In genomic region chr18:11669271-11669947, GRCh38 we compare ENCODE assay signal across 26 cellular contexts. TPM values are rescaled to one million over a fixed set of nuclear protein-coding genes. Genes with fewer than 3 reads are reported as not detected.
A peak's percentile ranks its signal among the peaks of the same experiment; 100 is the strongest.
DNase-seq lines count a peak whose midpoint lies in the region; ATAC-seq and TF ChIP-seq lines count a peak whose summit lies in the region.
"Had no signal": no experiment of that assay in that cellular context is flagged by ENCODE, and none has a peak within 500 bp of the region (broad histone marks: within the 10 kb centered on the region; RNA-seq: fewer than 3 reads in every experiment).

No MANE protein-coding gene starts in this region.

- H3K27ac ChIP-seq in prostate gland (peak overlapping the region in 1 of 2 donors; percentile 53), Karpas-422 (ENCODE audit: low read length) (no peak overlapping the region)
- H3K27ac ChIP-seq: gastrocnemius medialis, HL-60, right atrium auricular region had no signal

- no peak overlapping the region for H3K4me3 ChIP-seq in prostate gland
- H3K4me3 ChIP-seq in Karpas-422 (ENCODE audit: low read length) = no peak overlapping the region
- H3K4me3 ChIP-seq: gastrocnemius medialis, right atrium auricular region, tibial artery had no signal

- POLR2A ChIA-PET in MCF 10A (lab: Yijun Ruan, JAX) = interaction anchor here (0.6 to 1.4 kb wide), 7 partner anchors 11 to 187 kb away, joined by 3 to 4 read pairs (median 3); no protein-coding TSS in a partner anchor

- H3K27me3 ChIP-seq in prostate gland (replicated peaks; ENCODE audit: insufficient read depth) (peaks cover 6% of the 10 kb centered on the region), Karpas-422 (ENCODE audit: low read length) (no peaks in the 10 kb centered on the region)
- H3K27me3 ChIP-seq: right atrium auricular region had no signal

- no peak for TF ChIP-seq POLR2A in prostate gland (IDR thresholded peaks at IDR 0.05)

- no peak overlapping the region for H3K4me2 ChIP-seq in Karpas-422 (ENCODE audit: low read depth, low read length, poor library complexity, severe bottlenecking)

- H3K9me3 ChIP-seq in prostate gland = no peaks in the 10 kb centered on the region
- no peaks in the 10 kb centered on the region for H3K9me3 ChIP-seq in Karpas-422 (ENCODE audit: low read length)
- H3K9me3 ChIP-seq: gastrocnemius medialis, right atrium auricular region, tibial artery had no signal

- WGBS in prostate gland = 52% methylated on average over 14 of the region's 14 CpGs

- H2AFZ ChIP-seq in Karpas-422 (ENCODE audit: low read length) = no peak overlapping the region

- H3K4me3 Mint-ChIP-seq in MCF 10A (ENCODE audit: unreplicated experiment) = peak overlapping the region; percentile 2
- H3K4me3 Mint-ChIP-seq in glutamatergic neuron (ENCODE audit: unreplicated experiment) = peak overlapping the region; percentile 8
- H3K4me3 Mint-ChIP-seq in activated T-helper 2 cell treated with anti-CD3 and anti-CD28 coated beads, Interferon-gamma antibody, Interleukin-2, Interleukin-4, amounts not matched to agents 10 μg/mL and 5 μg/mL and 100 μg/mL, durations not matched to agents 14 hours and 24 hours and 36 hours (ENCODE audit: low read depth) = no peak overlapping the region
- H3K4me3 Mint-ChIP-seq: activated CD8-positive, alpha-beta T cell treated with anti-CD3 and anti-CD28 coated beads for 36 hours; activated naive CD4-positive, alpha-beta T cell treated with anti-CD3 and anti-CD28 coated beads, Interleukin-2, amount 10 ng/mL, durations not matched to agents 7 days and 5 days; activated T-cell treated with anti-CD3 and anti-CD28 coated beads, Interleukin-2, amount 50 U/mL, for 24 hours; CD8-positive, alpha-beta T cell; HFFc6; stimulated activated naive CD8-positive, alpha-beta T cell treated with anti-CD3 and anti-CD28 coated beads, Interleukin-15, Interleukin-2, amounts not matched to agents 100 ng/mL and 50 ng/mL, for 24 hours had no signal

- H3K36me3 Mint-ChIP-seq in MCF 10A (ENCODE audit: insufficient read depth, unreplicated experiment) (no peaks in the 10 kb centered on the region), glutamatergic neuron (ENCODE audit: unreplicated experiment) (no peaks in the 10 kb centered on the region)
- H3K36me3 Mint-ChIP-seq in activated T-helper 2 cell treated with anti-CD3 and anti-CD28 coated beads, Interferon-gamma antibody, Interleukin-2, Interleukin-4, amounts not matched to agents 10 μg/mL and 5 μg/mL and 100 μg/mL, durations not matched to agents 14 hours and 24 hours and 36 hours (ENCODE audit: low read depth) = no peaks in the 10 kb centered on the region
- H3K36me3 Mint-ChIP-seq: activated naive CD4-positive, alpha-beta T cell treated with anti-CD3 and anti-CD28 coated beads, Interleukin-2, amount 10 ng/mL, durations not matched to agents 7 days and 5 days; CD8-positive, alpha-beta T cell had no signal

- no peaks in the 10 kb centered on the region for H4K20me1 ChIP-seq in Karpas-422 (ENCODE audit: insufficient read depth, low read depth, low read length)

- no peak overlapping the region for H3K27ac Mint-ChIP-seq in MCF 10A (ENCODE audit: low read depth, unreplicated experiment)
- peak overlapping the region; percentile 54 for H3K27ac Mint-ChIP-seq in glutamatergic neuron (ENCODE audit: unreplicated experiment)
- no peak overlapping the region for H3K27ac Mint-ChIP-seq in activated T-helper 2 cell treated with anti-CD3 and anti-CD28 coated beads, Interferon-gamma antibody, Interleukin-2, Interleukin-4, amounts not matched to agents 10 μg/mL and 5 μg/mL and 100 μg/mL, durations not matched to agents 14 hours and 24 hours and 36 hours
- H3K27ac Mint-ChIP-seq: activated CD8-positive, alpha-beta T cell treated with anti-CD3 and anti-CD28 coated beads for 36 hours; activated naive CD4-positive, alpha-beta T cell treated with anti-CD3 and anti-CD28 coated beads, Interleukin-2, amount 10 ng/mL, durations not matched to agents 7 days and 5 days; activated T-cell treated with anti-CD3 and anti-CD28 coated beads, Interleukin-2, amount 50 U/mL, for 24 hours; CD8-positive, alpha-beta T cell; HFFc6; stimulated activated naive CD8-positive, alpha-beta T cell treated with anti-CD3 and anti-CD28 coated beads, Interleukin-15, Interleukin-2, amounts not matched to agents 100 ng/mL and 50 ng/mL, for 24 hours had no signal

- CTCF ChIA-PET in MCF 10A (lab: Yijun Ruan, JAX) = interaction anchor here (0.8 to 3.1 kb wide), 5 partner anchors 14 to 64 kb away, joined by 5 to 12 read pairs (median 8); no protein-coding TSS in a partner anchor

- no peaks in the 10 kb centered on the region for H3K9me3 Mint-ChIP-seq in MCF 10A (ENCODE audit: unreplicated experiment)
- H3K9me3 Mint-ChIP-seq in glutamatergic neuron (ENCODE audit: unreplicated experiment) = peaks cover 1% of the 10 kb centered on the region
- no peaks in the 10 kb centered on the region for H3K9me3 Mint-ChIP-seq in activated T-helper 2 cell treated with anti-CD3 and anti-CD28 coated beads, Interferon-gamma antibody, Interleukin-2, Interleukin-4, amounts not matched to agents 10 μg/mL and 5 μg/mL and 100 μg/mL, durations not matched to agents 14 hours and 24 hours and 36 hours
- H3K9me3 Mint-ChIP-seq: activated CD8-positive, alpha-beta T cell treated with anti-CD3 and anti-CD28 coated beads for 36 hours; activated naive CD4-positive, alpha-beta T cell treated with anti-CD3 and anti-CD28 coated beads, Interleukin-2, amount 10 ng/mL, durations not matched to agents 7 days and 5 days; activated T-cell treated with anti-CD3 and anti-CD28 coated beads, Interleukin-2, amount 50 U/mL, for 24 hours; CD8-positive, alpha-beta T cell; HFFc6; stimulated activated naive CD8-positive, alpha-beta T cell treated with anti-CD3 and anti-CD28 coated beads, Interleukin-15, Interleukin-2, amounts not matched to agents 100 ng/mL and 50 ng/mL, for 24 hours had no signal

- H3K4me1 ChIP-seq in prostate gland (replicated peaks) = no peaks in the 10 kb centered on the region
- H3K4me1 ChIP-seq in Karpas-422 (ENCODE audit: low read length) = no peaks in the 10 kb centered on the region
- H3K4me1 ChIP-seq: gastrocnemius medialis, right atrium auricular region had no signal

- H3K27me3 Mint-ChIP-seq in MCF 10A (ENCODE audit: insufficient read depth, unreplicated experiment) (no peaks in the 10 kb centered on the region), glutamatergic neuron (ENCODE audit: unreplicated experiment) (no peaks in the 10 kb centered on the region)
- peaks cover 2% of the 10 kb centered on the region for H3K27me3 Mint-ChIP-seq in activated T-helper 2 cell treated with anti-CD3 and anti-CD28 coated beads, Interferon-gamma antibody, Interleukin-2, Interleukin-4, amounts not matched to agents 10 μg/mL and 5 μg/mL and 100 μg/mL, durations not matched to agents 14 hours and 24 hours and 36 hours (ENCODE audit: low read depth)
- H3K27me3 Mint-ChIP-seq: activated CD8-positive, alpha-beta T cell treated with anti-CD3 and anti-CD28 coated beads for 36 hours had no signal

- peak; percentile 51 for DNase-seq in NCI-H2196 (lab: John Stamatoyannopoulos, UW; ENCODE audit: unreplicated experiment)
- DNase-seq in MCF 10A (ENCODE audit: unreplicated experiment) = peak; percentile 85
- DNase-seq in glutamatergic neuron = no peak
- DNase-seq in prostate gland (ENCODE audit: low spot score) = peak; percentile 75
- DNase-seq in activated T-helper 2 cell treated with anti-CD3 and anti-CD28 coated beads, Interferon-gamma antibody, Interleukin-2, Interleukin-4, amounts not matched to agents 10 μg/mL and 5 μg/mL and 100 μg/mL, durations not matched to agents 14 hours and 24 hours and 36 hours (ENCODE audit: low spot score) = no peak
- DNase-seq in Karpas-422 = no peak
- DNase-seq: activated CD8-positive, alpha-beta T cell treated with anti-CD3 and anti-CD28 coated beads for 36 hours; activated naive CD4-positive, alpha-beta T cell treated with anti-CD3 and anti-CD28 coated beads, Interleukin-2, amount 10 ng/mL, durations not matched to agents 7 days and 5 days; activated T-cell treated with anti-CD3 and anti-CD28 coated beads, Interleukin-2, amount 50 U/mL, for 24 hours; caudate nucleus; CD8-positive, alpha-beta T cell; DMS53; gastrocnemius medialis; HFFc6; hypothalamus; NCI-H1417 treated with DMSO at 0.1 percent for 48 hours; NCI-H748 treated with DMSO at 0.1 percent for 48 hours; OCI-M1; stimulated activated CD4-positive, alpha-beta T cell treated with anti-CD3 and anti-CD28 coated beads, Interleukin-12 subunit alpha, Interleukin-12 subunit beta, amount 100 ng/mL, for 4 hours; stimulated activated CD4-positive, alpha-beta T cell treated with anti-CD3 and anti-CD28 coated beads, Interleukin-4, amount 100 ng/mL, for 4 hours had no signal

- no peaks in the 10 kb centered on the region for H3K79me2 ChIP-seq in Karpas-422 (ENCODE audit: low read length)

- H3K36me3 ChIP-seq in prostate gland (no peaks in the 10 kb centered on the region), Karpas-422 (ENCODE audit: insufficient read depth, low read length) (no peaks in the 10 kb centered on the region)
- H3K36me3 ChIP-seq: gastrocnemius medialis, right atrium auricular region, tibial artery had no signal

- intact Hi-C loops in MCF 10A (cut with micrococcal nuclease) (no loop called here), prostate gland (cut with DNase I) (no loop called here)
- intact Hi-C loops in activated T-helper 2 cell treated with anti-CD3 and anti-CD28 coated beads, Interferon-gamma antibody, Interleukin-2, Interleukin-4, amounts not matched to agents 10 μg/mL and 5 μg/mL and 100 μg/mL, durations not matched to agents 14 hours and 24 hours and 36 hours (cut with micrococcal nuclease) = no loop called here

- H3K9me2 ChIP-seq in Karpas-422 (replicated peaks; ENCODE audit: insufficient read depth, low read length) = no peaks in the 10 kb centered on the region

- H3K4me1 Mint-ChIP-seq in MCF 10A (ENCODE audit: insufficient read depth, unreplicated experiment) = peaks cover 28% of the 10 kb centered on the region
- peaks cover 37% of the 10 kb centered on the region for H3K4me1 Mint-ChIP-seq in glutamatergic neuron (ENCODE audit: low read depth, unreplicated experiment)
- no peaks in the 10 kb centered on the region for H3K4me1 Mint-ChIP-seq in activated T-helper 2 cell treated with anti-CD3 and anti-CD28 coated beads, Interferon-gamma antibody, Interleukin-2, Interleukin-4, amounts not matched to agents 10 μg/mL and 5 μg/mL and 100 μg/mL, durations not matched to agents 14 hours and 24 hours and 36 hours (ENCODE audit: low read depth)
- H3K4me1 Mint-ChIP-seq: activated naive CD4-positive, alpha-beta T cell treated with anti-CD3 and anti-CD28 coated beads, Interleukin-2, amount 10 ng/mL, durations not matched to agents 7 days and 5 days had no signal

- TF ChIP-seq CTCF in MCF 10A (IDR thresholded peaks at IDR 0.05; ENCODE audit: unreplicated experiment) = no peak
- no peak for TF ChIP-seq CTCF in glutamatergic neuron (IDR thresholded peaks at IDR 0.05; ENCODE audit: partially characterized antibody, unreplicated experiment)
- no peak for TF ChIP-seq CTCF in prostate gland (IDR thresholded peaks at IDR 0.05)

- ATAC-seq in activated CD4-positive, CD25-positive, alpha-beta regulatory T cell treated with anti-CD3 and anti-CD28 coated beads, Interleukin-2, amount 50 U/mL, for 24 hours = no peak
- ATAC-seq in HG03097 (IDR thresholded peaks at IDR 0.05; ENCODE audit: low FRiP score, unreplicated experiment) = no peak
- ATAC-seq: activated CD8-positive, alpha-beta T cell treated with anti-CD3 and anti-CD28 coated beads for 36 hours; CD8-positive, alpha-beta T cell; gastrocnemius medialis had no signal

- no TSS peak for BruUV-seq in MCF 10A (replicated peaks; lab: Mats Ljungman, UMichigan)

- H3K9ac ChIP-seq in Karpas-422 (ENCODE audit: low read length) = no peak overlapping the region

RNA-seq across cellular contexts. Expression of gene GNAL, which starts 19.7 kb away (rescaled TPM):
- total RNA-seq in MCF 10A (2022) = 1.6 and 2.3 TPM in 2 replicates
- 52.5 TPM for total RNA-seq in glutamatergic neuron (ENCODE audit: unreplicated experiment)
- total RNA-seq in prostate gland = 10 to 100 TPM in 1 of 2 donors, 1 to 10 TPM in 1; 4.2 to 14.3 TPM
- 0.14 and 0.52 TPM in 2 replicates for total RNA-seq in activated T-helper 2 cell treated with anti-CD3 and anti-CD28 coated beads, Interferon-gamma antibody, Interleukin-2, Interleukin-4, amounts not matched to agents 10 μg/mL and 5 μg/mL and 100 μg/mL, durations not matched to agents 14 hours and 24 hours and 36 hours
- total RNA-seq in Karpas-422 (2014; rRNA removed; shearing (Covaris generic); ENCODE audit: low replicate concordance) = not detected in 2 replicates

Comparison
In these comparisons a context has a peak if more than half of its experiments do, and no peak if none do; other contexts are left out.
1. DNase-seq: peak in NCI-H2196 (single experiment), MCF 10A (single experiment) and prostate gland (single experiment); none in glutamatergic neuron (single experiment), activated T-helper 2 cell treated with anti-CD3 and anti-CD28 coated beads, Interferon-gamma antibody, Interleukin-2, Interleukin-4, amounts not matched to agents 10 μg/mL and 5 μg/mL and 100 μg/mL, durations not matched to agents 14 hours and 24 hours and 36 hours (single experiment) and Karpas-422 (single experiment).